In the genomic region with DNA sequence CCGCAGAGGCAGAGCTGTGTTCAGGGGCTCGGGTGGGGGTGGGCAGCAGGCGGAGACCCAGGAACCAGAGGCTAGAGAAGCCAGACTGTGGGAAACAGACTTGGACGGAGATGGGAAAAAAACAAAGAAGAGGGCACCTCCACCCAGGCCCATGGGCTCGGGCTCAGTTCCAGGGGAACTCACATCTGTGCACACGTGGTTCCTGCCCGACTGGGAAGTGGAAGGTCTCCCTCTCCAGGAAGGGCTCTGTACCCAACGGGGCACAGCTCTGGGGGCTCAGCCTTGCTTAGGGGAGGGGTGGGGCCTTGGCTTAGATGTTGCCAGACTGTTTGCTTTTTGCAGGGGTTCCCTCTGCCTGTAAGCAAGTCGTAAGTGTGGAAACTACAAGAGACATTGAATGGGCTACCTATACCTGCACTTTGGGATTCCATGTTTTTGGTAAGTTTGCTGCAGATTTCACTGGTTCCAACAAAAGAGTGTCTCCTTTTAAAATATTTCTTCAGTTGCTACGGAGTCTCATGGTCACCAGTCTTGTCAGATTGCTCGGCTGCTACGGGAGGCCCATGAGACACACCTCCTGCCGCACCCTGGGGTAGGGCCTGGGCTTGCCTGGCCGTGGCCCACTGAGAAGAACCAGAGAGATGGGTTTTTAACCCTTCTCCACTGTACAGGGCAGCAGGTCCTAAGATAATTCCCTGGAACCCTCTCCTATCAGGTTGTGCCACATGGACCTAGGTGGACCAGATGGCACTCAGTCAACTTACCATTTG, we compare ENCODE assay signal across 23 cellular contexts.
DNase-seq lines count a peak whose midpoint lies in the region; ATAC-seq, FAIRE-seq and TF ChIP-seq lines count a peak whose summit lies in the region.
"Had no signal": no experiment of that assay in that cellular context is flagged by ENCODE, and none has a peak within 500 bp of the region (broad histone marks: within the 10 kb centered on the region; RNA-seq: fewer than 3 reads in every experiment).

No MANE protein-coding gene starts in this region.

- no peak overlapping the region for H2AFZ ChIP-seq in GM12878 (ENCODE audit: control insufficient read depth, low read depth, low read length)

- DNase-seq in GM12878 (ENCODE audit: low read depth, low spot score) (no peak), progenitor cell of endocrine pancreas (ENCODE audit: low spot score, unreplicated experiment) (no peak), right atrium auricular region (ENCODE audit: low spot score) (no peak), dermis blood vessel endothelial cell (no peak)
- DNase-seq: activated CD4-positive, alpha-beta T cell treated with anti-CD3 and anti-CD28 coated beads, Interleukin-2, amount 10 ng/mL, durations not matched to agents 24 days and 14 days; activated naive CD4-positive, alpha-beta T cell treated with Interleukin-2 at 50 U/mL for 16 hours; aorta; DMS 273 treated with DMSO at 0.1 percent for 48 hours; GF-D8; NCI-H2081 treated with DMSO at 0.1 percent for 48 hours; NCI-H524 treated with DMSO at 0.1 percent for 48 hours; ovary; PC-3; stimulated activated CD4-positive, alpha-beta T cell treated with anti-CD3 and anti-CD28 coated beads, Interleukin-4, amount 100 ng/mL, for 1 hour; stimulated activated CD8-positive, alpha-beta memory T cell treated with anti-CD3 and anti-CD28 coated beads, Interleukin-4, amount 100 ng/mL, for 48 hours; thyroid gland had no signal

- peak overlapping the region; percentile 15; the same call in 1 of the 2 replicates for H3K4me2 ChIP-seq in GM12878 (ENCODE audit: control insufficient read depth, insufficient read depth)

- 28% methylated on average over 14 of the region's 14 CpGs for WGBS in GM12878 (ENCODE audit: insufficient coverage, insufficient replicate concordance, low lambda C conversion rate, missing lambda C conversion rate)
- WGBS in urinary bladder = 82% methylated on average over 14 of the region's 14 CpGs

- CTCF ChIA-PET in GM12878 (lab: Yijun Ruan, JAX) = interaction anchor here (1.0 to 1.9 kb wide), 3 partner anchors 8 to 10 kb away, joined by 3 to 5 read pairs (median 4); no protein-coding TSS in a partner anchor

- intact Hi-C loops in GM12878 (cut with micrococcal nuclease; ENCODE audit: unreplicated experiment) = no loop called here

- H3K4me1 Mint-ChIP-seq in progenitor cell of endocrine pancreas (ENCODE audit: low read depth) = peaks cover 1% of the 10 kb centered on the region
- H3K4me1 Mint-ChIP-seq: activated CD4-positive, alpha-beta T cell treated with anti-CD3 and anti-CD28 coated beads, Interleukin-2, amount 10 ng/mL, durations not matched to agents 24 days and 14 days; B cell; IgD-negative memory B cell had no signal

- H3K4me1 ChIP-seq in GM12878 (ENCODE audit: control insufficient read depth, insufficient read depth, low read length) (peaks cover 8% of the 10 kb centered on the region; the same call in 1 of the 2 replicates), urinary bladder (ENCODE audit: insufficient read depth) (no peaks in the 10 kb centered on the region), right atrium auricular region (no peaks in the 10 kb centered on the region)

- TF ChIP-seq RAD21 in GM12878 (IDR thresholded peaks at IDR 0.05; ENCODE audit: insufficient read depth, low read depth, low read length) = no peak

- BruUV-seq in GM12878 (replicated peaks; lab: Mats Ljungman, UMichigan) = no TSS peak

- no peak overlapping the region for H3K27ac Mint-ChIP-seq in progenitor cell of endocrine pancreas
- H3K27ac Mint-ChIP-seq: activated CD4-positive, alpha-beta T cell treated with anti-CD3 and anti-CD28 coated beads, Interleukin-2, amount 10 ng/mL, durations not matched to agents 24 days and 14 days; B cell; IgD-negative memory B cell had no signal

- no peak overlapping the region for H3K9ac ChIP-seq in GM12878 (ENCODE audit: control insufficient read depth, insufficient read depth, low read length)

- H3K9me3 Mint-ChIP-seq in progenitor cell of endocrine pancreas (ENCODE audit: low read depth) = no peaks in the 10 kb centered on the region
- H3K9me3 Mint-ChIP-seq: activated CD4-positive, alpha-beta T cell treated with anti-CD3 and anti-CD28 coated beads, Interleukin-2, amount 10 ng/mL, durations not matched to agents 24 days and 14 days; IgD-negative memory B cell had no signal

- FAIRE-seq in GM12878 (lab: Jason Lieb, UNC) = no peak
- FAIRE-seq: frontal cortex had no signal

- POLR2A ChIA-PET in GM12878 (lab: Charles Lee) = interaction anchor here (0.6 kb wide), 1 partner anchor 92 kb away, joined by 4 read pairs; no protein-coding TSS in a partner anchor

- H3K27ac ChIP-seq in GM12878 (ENCODE audit: control insufficient read depth, insufficient read depth) (no peak overlapping the region), urinary bladder (ENCODE audit: low read depth) (peak overlapping the region; percentile 31), right atrium auricular region (no peak overlapping the region)
- H3K27ac ChIP-seq: ovary, SK-N-MC, thyroid gland had no signal

- no peaks in the 10 kb centered on the region for H3K27me3 Mint-ChIP-seq in progenitor cell of endocrine pancreas

- H3K36me3 ChIP-seq in GM12878 (ENCODE audit: control insufficient read depth in 2 of 2, insufficient read depth in 2 of 2, low read length in 1 of 2) (no peaks in the 10 kb centered on the region), urinary bladder (ENCODE audit: insufficient read depth) (no peaks in the 10 kb centered on the region), right atrium auricular region (peaks cover 41% of the 10 kb centered on the region)
- H3K36me3 ChIP-seq: ovary had no signal

- no peaks in the 10 kb centered on the region for H3K9me3 ChIP-seq in GM12878 (replicated peaks; ENCODE audit: control insufficient read depth, insufficient read depth, low read length)
- no peaks in the 10 kb centered on the region for H3K9me3 ChIP-seq in right atrium auricular region
- H3K9me3 ChIP-seq: ovary, thyroid gland had no signal

- TF ChIP-seq POLR2A in GM12878 (IDR thresholded peaks at IDR 0.05; ENCODE audit: low read depth, low read length) = no peak

- no peaks in the 10 kb centered on the region for H4K20me1 ChIP-seq in GM12878 (ENCODE audit: control insufficient read depth, insufficient read depth)

- peak; percentile 22 for ATAC-seq in GM21360 (IDR thresholded peaks at IDR 0.05; ENCODE audit: unreplicated experiment)
- peak; percentile 18 for ATAC-seq in HG02798 (IDR thresholded peaks at IDR 0.05; ENCODE audit: poor library complexity, unreplicated experiment)
- peak; percentile 62 for ATAC-seq in GM12878
- ATAC-seq: PC-3 had no signal

- RAD21 ChIA-PET in GM12878 (lab: Charles Lee; ENCODE audit: unreplicated experiment) = interaction anchor here (0.7 kb wide), 1 partner anchor 10 kb away, joined by 3 read pairs; no protein-coding TSS in a partner anchor

- SMC1A ChIA-PET in GM12878 (lab: Charles Lee; ENCODE audit: uncharacterized antibody, unreplicated experiment) = no interaction called here

- H3K4me3 ChIP-seq in GM12878 (no peak overlapping the region), urinary bladder (ENCODE audit: low read depth, low read length) (no peak overlapping the region), right atrium auricular region (no peak overlapping the region)
- H3K4me3 ChIP-seq: ovary, SK-N-MC, thyroid gland had no signal

- H3K79me2 ChIP-seq in GM12878 (ENCODE audit: control insufficient read depth, insufficient read depth, low read length) = no peaks in the 10 kb centered on the region

- H3K27me3 ChIP-seq in GM12878 (replicated peaks in 1 of 2; ENCODE audit: control insufficient read depth in 2 of 2, insufficient read depth in 2 of 2, low read length in 1 of 2) (0 out of 4 replicates have a peak, but pooled peaks cover 0 to 1% of the 10 kb centered on the region in 2 experiments), right atrium auricular region (no peaks in the 10 kb centered on the region)
- H3K27me3 ChIP-seq: ovary, thyroid gland had no signal

- TF ChIP-seq EP300 in GM12878 (IDR thresholded peaks at IDR 0.05; ENCODE audit: borderline replicate concordance in 1 of 2, control insufficient read depth in 1 of 2, low read depth in 2 of 2, low read length in 2 of 2) = no peak

- peaks cover 10% of the 10 kb centered on the region for H3K36me3 Mint-ChIP-seq in progenitor cell of endocrine pancreas (ENCODE audit: insufficient read depth)
- H3K36me3 Mint-ChIP-seq: IgD-negative memory B cell had no signal

- TF ChIP-seq CTCF in GM12878 (IDR thresholded peaks at IDR 0.05 in 2 of 3, conservative IDR thresholded peaks at IDR 0.05 in 1 of 3; ENCODE audit: control insufficient read depth in 2 of 3, extremely low read depth in 1 of 3, insufficient read depth in 1 of 3, low read depth in 3 of 3, low read length in 3 of 3) (no peak), progenitor cell of endocrine pancreas (IDR thresholded peaks at IDR 0.05; ENCODE audit: unreplicated experiment) (no peak), right atrium auricular region (IDR thresholded peaks at IDR 0.05) (no peak)

- no peak overlapping the region for H3K4me3 Mint-ChIP-seq in progenitor cell of endocrine pancreas (ENCODE audit: low read depth)
- H3K4me3 Mint-ChIP-seq: activated CD4-positive, alpha-beta T cell treated with anti-CD3 and anti-CD28 coated beads, Interleukin-2, amount 10 ng/mL, durations not matched to agents 24 days and 14 days; B cell; IgD-negative memory B cell had no signal

- in situ Hi-C loops in GM12878 (cut with MboI) = no loop called here

TF ChIP-seq in GM12878, 131 proteins besides CTCF, POLR2A, EP300 and RAD21:
- TF ChIP-seq RAD51 (IDR thresholded peaks at IDR 0.05) (0 out of 2 replicates have a peak, but pooled peaks have one; percentile 21), IKZF2 (IDR thresholded peaks at IDR 0.05) (0 out of 4 replicates have a peak, but pooled peaks of 1 of the 2 experiments have one; percentile 33), TCF12 (IDR thresholded peaks at IDR 0.05; ENCODE audit: low read depth, low read length) (no peak), IRF4 (IDR thresholded peaks at IDR 0.05; ENCODE audit: low read depth, low read length) (no peak), NFYA (IDR thresholded peaks at IDR 0.05; ENCODE audit: borderline replicate concordance, low read depth, low read length) (no peak)
- TF ChIP-seq, protein P1, sequence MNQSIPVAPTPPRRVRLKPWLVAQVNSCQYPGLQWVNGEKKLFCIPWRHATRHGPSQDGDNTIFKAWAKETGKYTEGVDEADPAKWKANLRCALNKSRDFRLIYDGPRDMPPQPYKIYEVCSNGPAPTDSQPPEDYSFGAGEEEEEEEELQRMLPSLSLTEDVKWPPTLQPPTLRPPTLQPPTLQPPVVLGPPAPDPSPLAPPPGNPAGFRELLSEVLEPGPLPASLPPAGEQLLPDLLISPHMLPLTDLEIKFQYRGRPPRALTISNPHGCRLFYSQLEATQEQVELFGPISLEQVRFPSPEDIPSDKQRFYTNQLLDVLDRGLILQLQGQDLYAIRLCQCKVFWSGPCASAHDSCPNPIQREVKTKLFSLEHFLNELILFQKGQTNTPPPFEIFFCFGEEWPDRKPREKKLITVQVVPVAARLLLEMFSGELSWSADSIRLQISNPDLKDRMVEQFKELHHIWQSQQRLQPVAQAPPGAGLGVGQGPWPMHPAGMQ (IDR thresholded peaks at IDR 0.05; ENCODE audit: borderline replicate concordance) = no peak
